ENCODE assay signal across 8 cellular contexts in genomic region chr3:122415762-122416654, GRCh38. TPM values are rescaled to one million over a fixed set of nuclear protein-coding genes. Genes with fewer than 3 reads are reported as not detected.
A peak's percentile ranks its signal among the peaks of the same experiment; 100 is the strongest.
DNase-seq lines count a peak whose midpoint lies in the region; ATAC-seq, FAIRE-seq and TF ChIP-seq lines count a peak whose summit lies in the region.

TSS of gene WDR5B (minus strand) at chr3:122416062. CDS start at chr3:122415528, 534 bp downstream.

- H3K4me3 Mint-ChIP-seq in activated CD4-positive, alpha-beta T cell treated with anti-CD3 and anti-CD28 coated beads for 36 hours: peak within 1 kb of the TSS; percentile 96

- H3K27me3 ChIP-seq in dorsolateral prefrontal cortex: no peaks in the 10 kb centered on the region
- H3K27me3 ChIP-seq in lower lobe of right lung (ENCODE audit: low read depth): no peaks in the 10 kb centered on the region

- H3K27ac ChIP-seq in dorsolateral prefrontal cortex: peak within 1 kb of the TSS; percentile 47 to 98 (median 91)
- peak within 1 kb of the TSS; percentile 85 for H3K27ac ChIP-seq in lower lobe of right lung

- peaks cover 42% of the 10 kb centered on the region for H3K36me3 Mint-ChIP-seq in activated CD4-positive, alpha-beta T cell treated with anti-CD3 and anti-CD28 coated beads for 36 hours (ENCODE audit: low read depth)

- no peaks in the 10 kb centered on the region for H3K27me3 Mint-ChIP-seq in activated CD4-positive, alpha-beta T cell treated with anti-CD3 and anti-CD28 coated beads for 36 hours

- CTCF ChIA-PET in AG04449 (lab: Yijun Ruan, JAX): interaction anchor here (0.8 to 3.3 kb wide), 7 partner anchors 9 to 314 kb away, joined by 3 to 13 read pairs (median 6); partner anchors contain the start of gene FAM162A
- CTCF ChIA-PET in activated CD4-positive, alpha-beta T cell treated with anti-CD3 and anti-CD28 coated beads for 36 hours (lab: Charles Lee): interaction anchor here (0.6 to 3.6 kb wide), 9 partner anchors 9 to 341 kb away, joined by 3 to 22 read pairs (median 4); partner anchors contain the start of genes DTX3L, FAM162A and PARP9

- peak within 1 kb of the TSS; percentile 96 for H3K27ac Mint-ChIP-seq in activated CD4-positive, alpha-beta T cell treated with anti-CD3 and anti-CD28 coated beads for 36 hours

- DNase-seq in AG04449 (ENCODE audit: low read depth, low spot score) (peak; percentile 86), GM19239 (ENCODE audit: insufficient read length, low spot score) (peak; percentile 75), dorsolateral prefrontal cortex (peak; percentile 95 to 98 (median 98)), lower lobe of right lung (peak; percentile 95), T1000 (lab: John Stamatoyannopoulos, UW) (no peak)
- peak; percentile 99 for DNase-seq in activated CD4-positive, alpha-beta T cell treated with anti-CD3 and anti-CD28 coated beads for 36 hours
- DNase-seq in stimulated activated CD4-positive, alpha-beta T cell treated with anti-CD3 and anti-CD28 coated beads, TNF-alpha, amount 100 ng/mL, for 48 hours (ENCODE audit: low read depth in 3 of 3): peak; percentile 94 to 99 (median 97)

- ATAC-seq in HG03457 (IDR thresholded peaks at IDR 0.05; ENCODE audit: unreplicated experiment) (peak; percentile 70), lower lobe of right lung (peak; percentile 98 to 99)
- ATAC-seq in activated CD4-positive, alpha-beta T cell treated with anti-CD3 and anti-CD28 coated beads for 36 hours: peak; percentile 91

- peak within 1 kb of the TSS; percentile 87 for H3K4me3 ChIP-seq in AG04449 (ENCODE audit: low read depth, low read length)
- peak within 1 kb of the TSS; percentile 48 to 98 (median 86) for H3K4me3 ChIP-seq in dorsolateral prefrontal cortex
- peak within 1 kb of the TSS; percentile 78 for H3K4me3 ChIP-seq in lower lobe of right lung

- POLR2A ChIA-PET in AG04449 (lab: Yijun Ruan, JAX): interaction anchor here (1.6 kb wide), 1 partner anchor 99 kb away, joined by 6 read pairs; the partner anchor contains the start of gene KPNA1
- POLR2A ChIA-PET in activated CD4-positive, alpha-beta T cell treated with anti-CD3 and anti-CD28 coated beads for 36 hours (lab: Charles Lee): interaction anchor here (0.6 to 1.6 kb wide), 10 partner anchors 8 to 680 kb away, joined by 3 to 19 read pairs (median 4); partner anchors contain the start of genes FAM162A and KPNA1

- intact Hi-C loops in activated CD4-positive, alpha-beta T cell treated with anti-CD3 and anti-CD28 coated beads for 36 hours (cut with DNase I, micrococcal nuclease): loop anchor here (1.0 to 10.0 kb wide), 8 partner anchors 12 to 379 kb away; partner anchors contain the start of genes FAM162A (in 2 of the 2), HSPBAP1 (in 2 of the 2), KPNA1 (in 2 of the 2) and PARP14 (in 2 of the 2)
- intact Hi-C loops in dorsolateral prefrontal cortex (cut with DNase I): loop anchor here (2.0 to 10.0 kb wide), 4 partner anchors 31 to 379 kb away; partner anchors contain the start of genes HSPBAP1 (in 2 of the 2), SLC49A4 (in 2 of the 2), FAM162A (in 1 of the 2) and KPNA1 (in 1 of the 2)
- intact Hi-C loops in lower lobe of right lung (cut with DNase I): no loop called here

- TF ChIP-seq CTCF in AG04449 (IDR thresholded peaks at IDR 0.05; ENCODE audit: insufficient read depth, low read length, missing control alignments): no peak
- peak in 35 of 56 donors; percentile 9 to 58 (median 29) for TF ChIP-seq CTCF in dorsolateral prefrontal cortex (IDR thresholded peaks at IDR 0.05 in 54 of 56, conservative IDR thresholded peaks at IDR 0.05 in 2 of 56; ENCODE audit: low read depth in 1 of 56, partially characterized antibody in 56 of 56)
- TF ChIP-seq CTCF in lower lobe of right lung (IDR thresholded peaks at IDR 0.05): peak; percentile 18

- H3K4me1 ChIP-seq in lower lobe of right lung: peaks cover 34% of the 10 kb centered on the region

- FAIRE-seq in GM19239 (lab: Jason Lieb, UNC): peak; percentile 100

- peaks cover 46% of the 10 kb centered on the region for H3K4me1 Mint-ChIP-seq in activated CD4-positive, alpha-beta T cell treated with anti-CD3 and anti-CD28 coated beads for 36 hours

- peaks cover 33% of the 10 kb centered on the region for H3K36me3 ChIP-seq in lower lobe of right lung

- H3K9me3 Mint-ChIP-seq in activated CD4-positive, alpha-beta T cell treated with anti-CD3 and anti-CD28 coated beads for 36 hours (ENCODE audit: low read depth): no peaks in the 10 kb centered on the region

- no peaks in the 10 kb centered on the region for H3K9me3 ChIP-seq in lower lobe of right lung

RNA-seq across cellular contexts. Expression of gene WDR5B, which starts in this region (rescaled TPM):
- total RNA-seq in activated CD4-positive, alpha-beta T cell treated with anti-CD3 and anti-CD28 coated beads for 36 hours: 1 to 10 TPM; 2.6 to 2.8 TPM
- 1 to 10 TPM; 1.2 to 7.1 (median 3.7) TPM for total RNA-seq in dorsolateral prefrontal cortex
- total RNA-seq in lower lobe of right lung: 6.4 TPM
